Comparison of ENCODE assay signal across 2 cellular contexts in the genomic region with DNA sequence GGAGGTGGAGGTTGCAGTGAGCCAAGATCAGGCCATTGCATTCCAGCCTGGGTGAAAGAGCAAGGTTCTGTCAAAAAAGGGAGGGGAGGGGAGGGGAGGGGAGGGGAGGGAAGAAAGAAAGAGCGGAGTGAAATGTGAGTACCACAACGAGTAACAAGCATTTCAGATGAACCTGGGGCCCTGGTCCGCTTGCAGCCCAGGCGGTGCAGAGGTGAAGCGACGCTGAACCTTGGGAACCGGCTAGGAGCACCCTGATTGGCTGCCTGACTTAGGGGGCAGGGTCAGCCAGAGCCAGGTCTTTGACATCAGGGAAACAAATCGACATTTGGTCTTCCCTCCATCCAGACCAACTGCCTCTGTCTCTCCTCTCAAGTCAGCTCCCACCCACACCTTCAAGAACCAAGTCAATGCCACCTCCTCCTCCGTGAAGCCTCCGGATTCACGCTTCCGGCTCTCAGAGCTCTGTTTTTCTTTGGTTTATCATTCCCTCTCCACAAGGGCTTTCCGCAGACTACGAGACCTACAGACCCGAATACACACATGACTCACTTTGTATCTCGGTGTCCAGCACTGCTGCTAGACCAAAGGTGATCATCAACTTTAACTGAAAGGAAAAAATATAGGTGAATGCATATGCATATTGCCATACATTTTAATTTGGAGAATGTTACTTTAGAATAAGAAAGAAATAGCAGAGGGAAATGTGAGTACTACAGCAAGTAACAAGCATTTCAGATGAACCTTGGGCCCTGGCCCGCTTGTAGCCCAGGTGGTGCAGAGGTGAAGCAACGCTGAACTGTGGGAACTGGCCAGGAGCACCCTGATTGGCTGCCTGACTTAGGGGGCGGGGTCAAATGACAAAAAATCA.
TF ChIP-seq lines count a peak whose summit lies in the region.

No MANE protein-coding gene starts in this region.

TF ChIP-seq in A549, 52 proteins besides CTCF, POLR2A, EP300 and RAD21:
- TF ChIP-seq HDAC2 (IDR thresholded peaks at IDR 0.05) (no peak), ZFP36 (IDR thresholded peaks at IDR 0.05; ENCODE audit: borderline replicate concordance, partially characterized antibody) (peak; percentile 39)

TF ChIP-seq in K562, 482 proteins besides CTCF, POLR2A, EP300 and RAD21:
- TF ChIP-seq PCBP1 (IDR thresholded peaks at IDR 0.05; ENCODE audit: low read depth, low read length, poor library complexity, severe bottlenecking) = peak; percentile 48
- peak; percentile 33 for TF ChIP-seq ZFP36 (IDR thresholded peaks at IDR 0.05; ENCODE audit: low read depth, low read length, partially characterized antibody)
- 0 out of 2 replicates have a peak, but pooled peaks have one; percentile 32 for TF ChIP-seq CBFA2T3 (IDR thresholded peaks at IDR 0.05)
- TF ChIP-seq PHB (CRISPR knock-in tag; IDR thresholded peaks at IDR 0.05) = no peak
